In genomic region chr9:135840539-135840938, GRCh38 we compare ENCODE assay signal across 27 cellular contexts.
"Had no signal": no experiment of that assay in that cellular context is flagged by ENCODE, and none has a peak within 500 bp of the region (broad histone marks: within the 10 kb centered on the region; RNA-seq: fewer than 3 reads in every experiment).

No MANE protein-coding gene starts in this region.

- H3K27me3 ChIP-seq: esophagus squamous epithelium, heart right ventricle, neural progenitor cell, sigmoid colon, testis, tibial artery had no signal

- H3K9me3 ChIP-seq: esophagus squamous epithelium, psoas muscle, sigmoid colon, testis, tibial artery had no signal

- H3K27me3 Mint-ChIP-seq: dendritic cell treated with granulocyte-macrophage colony-stimulating factor and Interleukin-4, amounts not matched to agents 40 ng/mL and 50 ng/mL, for 4 days; naive thymus-derived CD8-positive, alpha-beta T cell; type B pancreatic cell had no signal

- H3K4me1 Mint-ChIP-seq: neural progenitor cell had no signal

- H3K9ac ChIP-seq: neural progenitor cell had no signal

- DNase-seq: effector CD8-positive, alpha-beta T cell; esophagus squamous epithelium; foreskin melanocyte; glutamatergic neuron; heart right ventricle; hippocampal formation; immature natural killer cell; islet precursor cell; kidney glomerular epithelial cell; left colon; left ventricle myocardium superior; lower lobe of right lung; naive thymus-derived CD8-positive, alpha-beta T cell; posterior cingulate gyrus; psoas muscle; right cardiac atrium; sigmoid colon; stimulated activated CD4-positive, alpha-beta T cell treated with anti-CD3 and anti-CD28 coated beads, Interleukin-2, amount 100 ng/mL, for 24 hours; stimulated activated CD4-positive, alpha-beta T cell treated with anti-CD3 and anti-CD28 coated beads, Interleukin-4, amount 100 ng/mL, for 24 hours; stimulated activated naive CD4-positive, alpha-beta T cell treated with Interleukin-2 at 50 U/mL for 16 hours; substantia nigra; testis; tibial artery had no signal

- H3K4me3 ChIP-seq: esophagus squamous epithelium, heart right ventricle, lower lobe of right lung, neural progenitor cell, psoas muscle, sigmoid colon, testis, tibial artery had no signal

- H3K27ac Mint-ChIP-seq: dendritic cell treated with granulocyte-macrophage colony-stimulating factor and Interleukin-4, amounts not matched to agents 40 ng/mL and 50 ng/mL, for 4 days; neural progenitor cell; stimulated activated effector memory CD8-positive, alpha-beta T cell treated with anti-CD3 and anti-CD28 coated beads, Interleukin-12 subunit alpha, Interleukin-12 subunit beta, amount 100 ng/mL, for 72 hours; type B pancreatic cell had no signal

- H3K4me3 Mint-ChIP-seq: dendritic cell treated with granulocyte-macrophage colony-stimulating factor and Interleukin-4, amounts not matched to agents 40 ng/mL and 50 ng/mL, for 4 days; immature natural killer cell; naive thymus-derived CD8-positive, alpha-beta T cell; neural progenitor cell; stimulated activated effector memory CD8-positive, alpha-beta T cell treated with anti-CD3 and anti-CD28 coated beads, Interleukin-12 subunit alpha, Interleukin-12 subunit beta, amount 100 ng/mL, for 72 hours; type B pancreatic cell had no signal

- H3K4me1 ChIP-seq: esophagus squamous epithelium, lower lobe of right lung, psoas muscle, sigmoid colon, testis, tibial artery had no signal

- H3K27ac ChIP-seq: esophagus squamous epithelium, heart right ventricle, lower lobe of right lung, neural progenitor cell, psoas muscle, sigmoid colon, testis, tibial artery had no signal

- ATAC-seq: heart right ventricle; left colon; left ventricle myocardium superior; lower lobe of right lung; naive thymus-derived CD8-positive, alpha-beta T cell; psoas muscle; right cardiac atrium; stimulated activated effector memory CD8-positive, alpha-beta T cell treated with anti-CD3 and anti-CD28 coated beads, Interleukin-12 subunit alpha, Interleukin-12 subunit beta, amount 100 ng/mL, for 72 hours had no signal
